Comparison of ENCODE assay signal across 8 cellular contexts in the genomic region with DNA sequence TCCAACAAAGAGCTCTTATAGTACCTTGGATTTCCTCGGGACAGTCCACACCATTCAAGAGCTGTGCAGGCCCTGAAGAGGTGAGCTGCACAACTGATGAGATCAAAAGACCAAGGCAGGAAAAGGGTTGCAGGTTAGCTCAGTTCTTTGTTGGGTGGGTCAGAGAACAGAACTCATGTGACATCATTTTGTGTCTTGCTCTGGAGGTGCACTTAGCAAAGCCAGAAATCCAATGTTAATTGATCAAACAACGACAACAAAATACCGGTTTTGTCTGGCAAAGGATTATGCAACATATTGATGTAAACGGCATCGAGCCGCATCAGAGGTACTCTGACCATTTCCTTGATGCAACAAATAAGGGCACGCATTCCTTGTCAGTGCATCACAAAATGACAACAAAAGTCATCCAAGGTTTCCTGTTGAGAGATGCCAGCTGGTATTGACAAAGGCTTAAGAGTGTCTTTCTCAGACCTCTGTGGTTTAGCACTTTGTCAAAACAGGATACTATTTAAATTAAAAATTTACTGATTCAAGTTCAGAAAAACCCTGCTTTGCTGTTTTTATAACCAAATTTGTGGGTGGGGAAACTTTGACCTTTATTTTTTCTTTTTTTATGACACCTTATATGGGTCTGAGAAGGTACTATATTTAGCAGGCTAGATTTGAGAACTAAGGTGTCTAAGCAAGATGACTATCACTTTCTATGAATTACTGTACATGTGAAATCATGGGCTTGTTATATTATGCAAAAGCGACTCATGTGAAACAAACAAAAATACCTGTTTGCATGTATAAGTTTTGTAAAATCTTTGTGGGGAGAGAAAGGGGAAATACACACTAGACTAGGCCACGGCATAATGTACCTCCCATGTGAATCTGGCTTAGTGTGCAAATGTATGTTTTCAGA.
DNase-seq lines count a peak whose midpoint lies in the region; ATAC-seq and TF ChIP-seq lines count a peak whose summit lies in the region.

No MANE protein-coding gene starts in this region.

- no peaks in the 10 kb centered on the region for H3K36me3 ChIP-seq in osteoblast (ENCODE audit: insufficient read depth, low read length)

- no peak overlapping the region for H2AFZ ChIP-seq in osteoblast (ENCODE audit: low read length)

- H3K4me1 ChIP-seq in osteoblast (ENCODE audit: insufficient read depth, low read length) = peaks cover 19% of the 10 kb centered on the region

- 89 to 91% methylated on average over 9 of the region's 9 CpGs for WGBS in lower leg skin, 2 donors

- H3K4me3 ChIP-seq in osteoblast (ENCODE audit: insufficient read depth, low read length) (no peak overlapping the region), lower leg skin (ENCODE audit: low read depth, poor library complexity, severe bottlenecking) (no peak overlapping the region)

- TF ChIP-seq CTCF in osteoblast (IDR thresholded peaks at IDR 0.05; ENCODE audit: extremely low read depth, low read depth, low read length) = no peak
- TF ChIP-seq CTCF in lower leg skin (IDR thresholded peaks at IDR 0.05) = no peak

- H4K20me1 ChIP-seq in osteoblast (ENCODE audit: insufficient read depth, low read length) = peaks cover 15% of the 10 kb centered on the region

- H3K4me2 ChIP-seq in osteoblast (ENCODE audit: insufficient read depth, low read length) = no peak overlapping the region

- peak; percentile 92 for ATAC-seq in HG03159 (IDR thresholded peaks at IDR 0.05; ENCODE audit: unreplicated experiment)

- intact Hi-C loops in lower leg skin (cut with DNase I; ENCODE audit: low total_unique reads) = no loop called here

- TF ChIP-seq POLR2A in lower leg skin (IDR thresholded peaks at IDR 0.05) = no peak

- no peaks in the 10 kb centered on the region for H3K27me3 ChIP-seq in osteoblast (ENCODE audit: insufficient read depth, low read length)

- no peaks in the 10 kb centered on the region for H3K9me3 ChIP-seq in osteoblast (ENCODE audit: low read depth, low read length)

- DNase-seq in stimulated activated CD4-positive, alpha-beta T cell treated with anti-CD3 and anti-CD28 coated beads, Interleukin-15, amount 100 ng/mL, for 24 hours = peak; percentile 31
- no peak for DNase-seq in stimulated activated CD4-positive, alpha-beta T cell treated with anti-CD3 and anti-CD28 coated beads, Interleukin-2, amount 100 ng/mL, for 24 hours
- peak; percentile 77 for DNase-seq in activated effector memory CD4-positive, alpha-beta T cell treated with anti-CD3 and anti-CD28 coated beads, Interleukin-2, amount 50 U/mL, for 16 hours
- DNase-seq in osteoblast (ENCODE audit: insufficient read length, low spot score, missing footprints) (peak; percentile 82), lower leg skin (ENCODE audit: low spot score in 2 of 2) (no peak), COLO829 (ENCODE audit: low spot score) (no peak), NCI-H2029 (lab: John Stamatoyannopoulos, UW) (no peak)

- H3K79me2 ChIP-seq in osteoblast (ENCODE audit: insufficient read depth, low read length) = peaks cover 81% of the 10 kb centered on the region

- H3K27ac ChIP-seq in osteoblast (ENCODE audit: low read depth, low read length) = peak overlapping the region; percentile 77

Comparison
In these comparisons a context has a peak if more than half of its experiments do, and no peak if none do; other contexts are left out.
1. DNase-seq: peak in stimulated activated CD4-positive, alpha-beta T cell treated with anti-CD3 and anti-CD28 coated beads, Interleukin-15, amount 100 ng/mL, for 24 hours (single experiment), activated effector memory CD4-positive, alpha-beta T cell treated with anti-CD3 and anti-CD28 coated beads, Interleukin-2, amount 50 U/mL, for 16 hours (single experiment) and osteoblast (single experiment); none in stimulated activated CD4-positive, alpha-beta T cell treated with anti-CD3 and anti-CD28 coated beads, Interleukin-2, amount 100 ng/mL, for 24 hours (0 of 2), lower leg skin (0 of 2), COLO829 (single experiment) and NCI-H2029 (single experiment).